10 cellular contexts compared by ENCODE assay signal in the genomic region with DNA sequence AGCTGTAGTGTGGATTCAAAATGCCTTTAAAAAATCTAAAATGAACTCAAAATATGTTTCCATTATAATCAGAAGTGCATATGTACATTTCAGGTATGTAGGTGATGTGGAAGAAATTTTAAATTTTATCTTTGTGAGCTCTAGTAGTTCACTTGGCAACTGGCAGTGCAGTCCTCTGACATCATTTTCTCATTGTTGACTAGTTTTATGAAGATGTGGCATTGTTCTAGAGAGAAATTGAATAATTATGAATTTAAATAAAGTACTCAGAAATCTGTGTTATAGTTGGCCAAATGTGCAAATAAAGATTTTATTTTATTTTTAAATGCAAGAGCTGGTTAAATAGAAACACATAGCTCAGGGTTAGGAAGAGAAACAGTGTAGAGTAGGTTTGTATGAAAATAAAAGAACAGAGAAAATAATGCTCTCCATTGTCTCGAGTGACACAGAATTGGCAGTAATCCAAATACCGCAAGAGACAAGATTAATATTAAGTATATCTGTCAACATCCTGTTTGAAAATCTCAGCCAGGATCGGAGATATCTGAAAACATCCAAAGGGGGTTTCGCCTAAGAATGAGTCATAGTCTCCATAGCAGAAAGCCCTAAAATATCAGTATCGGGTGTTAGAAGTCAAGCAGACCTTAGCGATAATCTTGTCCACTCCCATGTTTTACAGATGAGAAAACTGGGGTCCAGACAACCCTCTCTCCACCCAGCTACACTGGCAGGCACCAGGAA.
A peak's percentile ranks its signal among the peaks of the same experiment; 100 is the strongest.
DNase-seq lines count a peak whose midpoint lies in the region; ATAC-seq and TF ChIP-seq lines count a peak whose summit lies in the region.
"Had no signal": no experiment of that assay in that cellular context is flagged by ENCODE, and none has a peak within 500 bp of the region (broad histone marks: within the 10 kb centered on the region; RNA-seq: fewer than 3 reads in every experiment).

No MANE protein-coding gene starts in this region.

- no peaks in the 10 kb centered on the region for H3K9me3 ChIP-seq in body of pancreas
- H3K9me3 ChIP-seq: SJSA1 had no signal

- H3K36me3 Mint-ChIP-seq in mesothelial cell of epicardium, result no peaks in the 10 kb centered on the region
- no peaks in the 10 kb centered on the region for H3K36me3 Mint-ChIP-seq in activated CD8-positive, alpha-beta memory T cell treated with anti-CD3 and anti-CD28 coated beads, Interleukin-2, amount 10 ng/mL, durations not matched to agents 7 days and 5 days

- H3K27ac ChIP-seq in body of pancreas, result peak overlapping the region in 2 of 4 donors; percentile 27 to 62
- H3K27ac ChIP-seq: SJSA1 had no signal

- CTCF ChIA-PET in activated CD8-positive, alpha-beta memory T cell treated with anti-CD3 and anti-CD28 coated beads, Interleukin-2, amount 10 ng/mL, durations not matched to agents 7 days and 5 days (lab: Charles Lee), result no interaction called here

- no peak for TF ChIP-seq POLR2A in body of pancreas (IDR thresholded peaks at IDR 0.05)

- peaks cover 8% of the 10 kb centered on the region for H3K4me1 ChIP-seq in body of pancreas

- H3K9me3 Mint-ChIP-seq in mesothelial cell of epicardium, result no peaks in the 10 kb centered on the region
- H3K9me3 Mint-ChIP-seq in activated CD8-positive, alpha-beta memory T cell treated with anti-CD3 and anti-CD28 coated beads, Interleukin-2, amount 10 ng/mL, durations not matched to agents 7 days and 5 days (ENCODE audit: low read depth), result no peaks in the 10 kb centered on the region
- H3K9me3 Mint-ChIP-seq: activated naive CD4-positive, alpha-beta T cell treated with anti-CD3 and anti-CD28 coated beads for 36 hours had no signal

- no peaks in the 10 kb centered on the region for H3K27me3 Mint-ChIP-seq in mesothelial cell of epicardium (ENCODE audit: low read depth)
- H3K27me3 Mint-ChIP-seq in activated CD8-positive, alpha-beta memory T cell treated with anti-CD3 and anti-CD28 coated beads, Interleukin-2, amount 10 ng/mL, durations not matched to agents 7 days and 5 days, result peaks cover 2% of the 10 kb centered on the region

- H3K4me3 ChIP-seq in body of pancreas, result no peak overlapping the region
- H3K4me3 ChIP-seq: SJSA1 had no signal

- DNase-seq in DMS153 (lab: John Stamatoyannopoulos, UW) (peak; percentile 30), LHCN-M2 (ENCODE audit: low read depth) (peak; percentile 80), body of pancreas (no peak), mesothelial cell of epicardium (ENCODE audit: low spot score in 2 of 2, unreplicated experiment in 2 of 2) (no peak), 8988T (no peak)
- DNase-seq in stimulated activated naive CD8-positive, alpha-beta T cell treated with anti-CD3 and anti-CD28 coated beads, Interleukin-15, Interleukin-2, amounts not matched to agents 100 U/mL and 50 U/mL, for 24 hours, result no peak
- DNase-seq in activated CD8-positive, alpha-beta memory T cell treated with anti-CD3 and anti-CD28 coated beads, Interleukin-2, amount 10 ng/mL, durations not matched to agents 7 days and 5 days, result no peak
- DNase-seq: activated naive CD4-positive, alpha-beta T cell treated with anti-CD3 and anti-CD28 coated beads for 36 hours had no signal

- TF ChIP-seq CTCF in body of pancreas (IDR thresholded peaks at IDR 0.05) (no peak), mesothelial cell of epicardium (IDR thresholded peaks at IDR 0.05; ENCODE audit: unreplicated experiment) (no peak)

- H3K36me3 ChIP-seq in body of pancreas (replicated peaks in 1 of 2; ENCODE audit: insufficient read depth in 1 of 2, low read depth in 2 of 2), result no peaks in the 10 kb centered on the region
- H3K36me3 ChIP-seq: SJSA1 had no signal

- WGBS in body of pancreas, 2 donors, result 20 to 30% methylated on average over 6 of the region's 6 CpGs

- peak overlapping the region; percentile 93 for H3K27ac Mint-ChIP-seq in mesothelial cell of epicardium
- no peak overlapping the region for H3K27ac Mint-ChIP-seq in activated CD8-positive, alpha-beta memory T cell treated with anti-CD3 and anti-CD28 coated beads, Interleukin-2, amount 10 ng/mL, durations not matched to agents 7 days and 5 days
- H3K27ac Mint-ChIP-seq: activated naive CD4-positive, alpha-beta T cell treated with anti-CD3 and anti-CD28 coated beads for 36 hours had no signal

- intact Hi-C loops in body of pancreas (cut with DNase I), result no loop called here

- H3K27me3 ChIP-seq in body of pancreas, result no peaks in the 10 kb centered on the region
- H3K27me3 ChIP-seq: SJSA1 had no signal

- peak overlapping the region; percentile 3 for H3K4me3 Mint-ChIP-seq in mesothelial cell of epicardium
- H3K4me3 Mint-ChIP-seq in activated CD8-positive, alpha-beta memory T cell treated with anti-CD3 and anti-CD28 coated beads, Interleukin-2, amount 10 ng/mL, durations not matched to agents 7 days and 5 days, result no peak overlapping the region
- H3K4me3 Mint-ChIP-seq: activated naive CD4-positive, alpha-beta T cell treated with anti-CD3 and anti-CD28 coated beads for 36 hours had no signal

- H3K4me1 Mint-ChIP-seq in mesothelial cell of epicardium, result peaks cover 27% of the 10 kb centered on the region
- no peaks in the 10 kb centered on the region for H3K4me1 Mint-ChIP-seq in activated CD8-positive, alpha-beta memory T cell treated with anti-CD3 and anti-CD28 coated beads, Interleukin-2, amount 10 ng/mL, durations not matched to agents 7 days and 5 days

- peak; percentile 58 for ATAC-seq in body of pancreas
- no peak for ATAC-seq in stimulated activated naive CD8-positive, alpha-beta T cell treated with anti-CD3 and anti-CD28 coated beads, Interleukin-15, Interleukin-2, amounts not matched to agents 100 U/mL and 50 U/mL, for 24 hours
- no peak for ATAC-seq in activated CD8-positive, alpha-beta memory T cell treated with anti-CD3 and anti-CD28 coated beads, Interleukin-2, amount 10 ng/mL, durations not matched to agents 7 days and 5 days
- ATAC-seq in GM21723 (IDR thresholded peaks at IDR 0.05; ENCODE audit: unreplicated experiment), result no peak

Comparison
In these comparisons a context has a peak if more than half of its experiments do, and no peak if none do; other contexts are left out.
1. DNase-seq: peak in DMS153 (single experiment) and LHCN-M2 (single experiment); none in body of pancreas (0 of 4), mesothelial cell of epicardium (0 of 2), stimulated activated naive CD8-positive, alpha-beta T cell treated with anti-CD3 and anti-CD28 coated beads, Interleukin-15, Interleukin-2, amounts not matched to agents 100 U/mL and 50 U/mL, for 24 hours (single experiment), 8988T (single experiment) and activated CD8-positive, alpha-beta memory T cell treated with anti-CD3 and anti-CD28 coated beads, Interleukin-2, amount 10 ng/mL, durations not matched to agents 7 days and 5 days (single experiment).